29 cellular contexts compared by ENCODE assay signal in genomic region chr19:29326849-29327840, GRCh38.
DNase-seq lines count a peak whose midpoint lies in the region; ATAC-seq, FAIRE-seq and TF ChIP-seq lines count a peak whose summit lies in the region.
"Had no signal": no experiment of that assay in that cellular context is flagged by ENCODE, and none has a peak within 500 bp of the region (broad histone marks: within the 10 kb centered on the region; RNA-seq: fewer than 3 reads in every experiment).

No MANE protein-coding gene starts in this region.

- no peaks in the 10 kb centered on the region for H3K36me3 Mint-ChIP-seq in osteocyte (ENCODE audit: unreplicated experiment)
- peaks cover 0 to 7% of the 10 kb centered on the region in 2 donors for H3K36me3 Mint-ChIP-seq in stimulated activated naive B cell treated with anti-CD40 and anti-IgM and Interleukin-4, amounts not matched to agents 10 μg/mL and 1 μg/mL and 100 μg/mL, for 72 hours
- H3K36me3 Mint-ChIP-seq: brain; CD8-positive, alpha-beta memory T cell had no signal

- no peak for TF ChIP-seq RAD21 in H1 (IDR thresholded peaks at IDR 0.05 in 1 of 2, conservative IDR thresholded peaks at IDR 0.05 in 1 of 2; ENCODE audit: low read depth in 2 of 2, low read length in 2 of 2)

- no peak overlapping the region for H4K8ac ChIP-seq in H1 (ENCODE audit: extremely low read depth, insufficient read depth, low read length)

- H3K4me2 ChIP-seq in H1 (ENCODE audit: insufficient read depth in 1 of 2, low read depth in 2 of 2, low read length in 2 of 2) = no peak overlapping the region

- no peak for FAIRE-seq in H1 (lab: Jason Lieb, UNC)
- FAIRE-seq: endothelial cell of umbilical vein, G401.6 had no signal

- H4K91ac ChIP-seq in H1 (replicated peaks; ENCODE audit: insufficient read length, low read length) = no peak overlapping the region

- no peaks in the 10 kb centered on the region for H3K36me3 ChIP-seq in H1 (ENCODE audit: control insufficient read depth in 2 of 4, insufficient read depth in 4 of 4, low read length in 3 of 4)
- H3K36me3 ChIP-seq: BE2C, gastroesophageal sphincter, right lobe of liver, tibial nerve had no signal

- H3K79me2 ChIP-seq in H1 (ENCODE audit: control insufficient read depth in 1 of 2, insufficient read depth in 2 of 2, low read length in 2 of 2) = no peaks in the 10 kb centered on the region

- ATAC-seq in HG03521 (IDR thresholded peaks at IDR 0.05; ENCODE audit: unreplicated experiment) = no peak
- no peak for ATAC-seq in stimulated activated naive B cell treated with anti-CD40 and anti-IgM and Interleukin-4, amounts not matched to agents 10 μg/mL and 1 μg/mL and 100 μg/mL, for 72 hours (replicated peaks)
- no peak for ATAC-seq in GM21786 (IDR thresholded peaks at IDR 0.05; ENCODE audit: unreplicated experiment)
- ATAC-seq: gastroesophageal sphincter, Panc1, right lobe of liver, T-helper 17 cell had no signal

- H2AFZ ChIP-seq in H1 (ENCODE audit: low read length) = no peak overlapping the region

- TF ChIP-seq CTCF in H1 (IDR thresholded peaks at IDR 0.05; ENCODE audit: control extremely low read depth in 1 of 3, insufficient read depth in 1 of 3, low read depth in 1 of 3, low read length in 3 of 3) = no peak
- no peak for TF ChIP-seq CTCF in osteocyte (IDR thresholded peaks at IDR 0.05)
- no peak for TF ChIP-seq CTCF in GM13977 (IDR thresholded peaks at IDR 0.05; ENCODE audit: extremely low read depth, insufficient read depth, missing control alignments)

- no peaks in the 10 kb centered on the region; a peak in 2 of 7 replicates for H3K27me3 ChIP-seq in H1 (replicated peaks in 1 of 4; ENCODE audit: control insufficient read depth in 3 of 4, extremely low read depth in 1 of 4, insufficient read depth in 3 of 4, low read length in 3 of 4)
- H3K27me3 ChIP-seq: right lobe of liver, tibial nerve had no signal

- TF ChIP-seq EP300 in H1 (IDR thresholded peaks at IDR 0.05; ENCODE audit: borderline replicate concordance in 1 of 2, low read depth in 2 of 2, low read length in 2 of 2) = 0 out of 3 replicates have a peak, but pooled peaks of 1 of the 2 experiments have one; percentile 5

- CTCF ChIA-PET in H1 (lab: Charles Lee; ENCODE audit: partially characterized antibody) = interaction anchor here (0.9 kb wide), 1 partner anchor 42 kb away, joined by 3 read pairs; no protein-coding TSS in a partner anchor

- no peak overlapping the region for H3K18ac ChIP-seq in H1 (ENCODE audit: extremely low read depth, low read length)

- POLR2A ChIA-PET in H1 (lab: Charles Lee; ENCODE audit: partially characterized antibody) = no interaction called here

- no peak overlapping the region for H3K14ac ChIP-seq in H1 (ENCODE audit: insufficient read length)

- no peak overlapping the region for H3K4ac ChIP-seq in H1 (replicated peaks; ENCODE audit: insufficient read length, low read depth, low read length)

- H2BK20ac ChIP-seq in H1 (ENCODE audit: low read length) = no peak overlapping the region

- no peak overlapping the region for H3K4me3 Mint-ChIP-seq in osteocyte (ENCODE audit: unreplicated experiment)
- H3K4me3 Mint-ChIP-seq in stimulated activated naive B cell treated with anti-CD40 and anti-IgM and Interleukin-4, amounts not matched to agents 10 μg/mL and 1 μg/mL and 100 μg/mL, for 72 hours = no peak overlapping the region
- H3K4me3 Mint-ChIP-seq: activated T-helper 17 cell treated with anti-CD3 and anti-CD28 coated beads, Interleukin-2, amount 50 U/mL, for 72 hours; brain; CD8-positive, alpha-beta memory T cell; HFFc6; memory B cell; neural crest cell; T-helper 17 cell had no signal

- H3K56ac ChIP-seq in H1 (replicated peaks; ENCODE audit: insufficient read length, low read depth, low read length) = no peak overlapping the region

- no peak overlapping the region for H3K27ac ChIP-seq in H1 (ENCODE audit: low read depth, low read length)
- H3K27ac ChIP-seq: gastroesophageal sphincter, right lobe of liver, tibial nerve had no signal

- H3K23ac ChIP-seq in H1 (ENCODE audit: insufficient read length) = no peak overlapping the region

- no peaks in the 10 kb centered on the region; a peak in 1 of 7 replicates for H3K4me1 ChIP-seq in H1 (replicated peaks in 1 of 4; ENCODE audit: control insufficient read depth in 3 of 4, insufficient read depth in 4 of 4, low read length in 3 of 4)
- H3K4me1 ChIP-seq: BE2C, gastroesophageal sphincter, right lobe of liver, tibial nerve had no signal

- H4K5ac ChIP-seq in H1 (ENCODE audit: insufficient read length, low read depth, low read length) = no peak overlapping the region

- no peaks in the 10 kb centered on the region for H3K4me1 Mint-ChIP-seq in osteocyte (ENCODE audit: unreplicated experiment)
- no peaks in the 10 kb centered on the region for H3K4me1 Mint-ChIP-seq in stimulated activated naive B cell treated with anti-CD40 and anti-IgM and Interleukin-4, amounts not matched to agents 10 μg/mL and 1 μg/mL and 100 μg/mL, for 72 hours
- H3K4me1 Mint-ChIP-seq: activated T-helper 17 cell treated with anti-CD3 and anti-CD28 coated beads, Interleukin-2, amount 50 U/mL, for 72 hours; CD8-positive, alpha-beta memory T cell; memory B cell; neural crest cell had no signal

- DNase-seq in ELF-1 (ENCODE audit: low read depth, low spot score) = peak; percentile 41
- DNase-seq in NCI-H2171 (lab: John Stamatoyannopoulos, UW) = peak; percentile 81
- DNase-seq in H1 (ENCODE audit: low read depth in 1 of 2, low spot score in 2 of 2) = no peak
- DNase-seq in osteocyte (ENCODE audit: extremely low spot score, unreplicated experiment) = peak; percentile 76
- no peak for DNase-seq in stimulated activated naive B cell treated with anti-CD40 and anti-IgM and Interleukin-4, amounts not matched to agents 10 μg/mL and 1 μg/mL and 100 μg/mL, for 72 hours
- DNase-seq in GM13977 (ENCODE audit: low spot score) = no peak
- DNase-seq: activated CD4-positive, alpha-beta T cell treated with anti-CD3 and anti-CD28 coated beads for 1 hour; activated naive CD4-positive, alpha-beta T cell treated with anti-CD3 and anti-CD28 coated beads, Interleukin-2, amount 50 U/mL, for 16 hours; BE2C; CD8-positive, alpha-beta memory T cell; HFFc6; hippocampal formation; NCI-H1048; NCI-H510A treated with DMSO at 0.1 percent for 48 hours; right lobe of liver; SHP77; stimulated activated CD4-positive, alpha-beta T cell treated with anti-CD3 and anti-CD28 coated beads, Interleukin-4, amount 100 ng/mL, for 24 hours; T-helper 17 cell had no signal

- TF ChIP-seq POLR2A in H1 (IDR thresholded peaks at IDR 0.05; ENCODE audit: control extremely low read depth in 1 of 2, low read depth in 2 of 2, low read length in 2 of 2) = no peak

- H2BK12ac ChIP-seq in H1 (ENCODE audit: low read depth, low read length) = no peak overlapping the region

- H2BK5ac ChIP-seq in H1 (ENCODE audit: low read depth, low read length) = no peak overlapping the region

- no peak overlapping the region for H2BK15ac ChIP-seq in H1 (ENCODE audit: low read length)

- peaks cover 0 to 2% of the 10 kb centered on the region in 2 experiments for H4K20me1 ChIP-seq in H1 (replicated peaks in 1 of 2; ENCODE audit: control insufficient read depth in 1 of 2, insufficient read depth in 2 of 2, low read length in 2 of 2)

- H2BK120ac ChIP-seq in H1 (replicated peaks; ENCODE audit: low read depth, low read length) = no peak overlapping the region

- no peak overlapping the region for H3K9ac ChIP-seq in H1 (replicated peaks in 1 of 4; ENCODE audit: extremely low read depth in 1 of 4, low read depth in 3 of 4, low read length in 3 of 4)

- no peaks in the 10 kb centered on the region; a peak in 1 of 4 replicates for H3K9me3 ChIP-seq in H1 (ENCODE audit: insufficient read depth in 2 of 2, low read depth in 1 of 2, low read length in 1 of 2)
- H3K9me3 ChIP-seq: BE2C, gastroesophageal sphincter, right lobe of liver had no signal

- no peak overlapping the region for H2AK5ac ChIP-seq in H1 (ENCODE audit: low read depth, low read length)

- in situ Hi-C loops in GM13977 (cut with MboI; ENCODE audit: low pct_unique_long_range_greater_than_20kb, low sequenced_read_pairs, unreplicated experiment) = no loop called here

- H3K4me3 ChIP-seq in H1 (ENCODE audit: extremely low read depth in 1 of 4, insufficient read depth in 2 of 4, low read depth in 3 of 4, low read length in 4 of 4) = no peak overlapping the region
- H3K4me3 ChIP-seq: gastroesophageal sphincter, right lobe of liver, tibial nerve had no signal

- no peaks in the 10 kb centered on the region for H3K27me3 Mint-ChIP-seq in osteocyte (ENCODE audit: unreplicated experiment)
- H3K27me3 Mint-ChIP-seq in stimulated activated naive B cell treated with anti-CD40 and anti-IgM and Interleukin-4, amounts not matched to agents 10 μg/mL and 1 μg/mL and 100 μg/mL, for 72 hours = peaks cover 0 to 5% of the 10 kb centered on the region in 2 donors

- no peaks in the 10 kb centered on the region for H3K23me2 ChIP-seq in H1 (ENCODE audit: low read depth, low read length)

- peaks cover 28% of the 10 kb centered on the region for H3K9me3 Mint-ChIP-seq in osteocyte (ENCODE audit: unreplicated experiment)
- H3K9me3 Mint-ChIP-seq in stimulated activated naive B cell treated with anti-CD40 and anti-IgM and Interleukin-4, amounts not matched to agents 10 μg/mL and 1 μg/mL and 100 μg/mL, for 72 hours = peaks cover 17 to 19% of the 10 kb centered on the region in 2 donors

- no peak overlapping the region for H3K27ac Mint-ChIP-seq in osteocyte (ENCODE audit: unreplicated experiment)
- H3K27ac Mint-ChIP-seq in stimulated activated naive B cell treated with anti-CD40 and anti-IgM and Interleukin-4, amounts not matched to agents 10 μg/mL and 1 μg/mL and 100 μg/mL, for 72 hours = no peak overlapping the region
- H3K27ac Mint-ChIP-seq: activated T-helper 17 cell treated with anti-CD3 and anti-CD28 coated beads, Interleukin-2, amount 50 U/mL, for 72 hours; brain; CD8-positive, alpha-beta memory T cell; HFFc6; memory B cell; T-helper 17 cell had no signal

- WGBS in H1 (ENCODE audit: extremely low coverage in 1 of 2, insufficient coverage in 1 of 2, insufficient read length in 1 of 2, insufficient replicate concordance in 2 of 2, low coverage in 1 of 2, low lambda C conversion rate in 2 of 2, missing lambda C conversion rate in 1 of 2), 2 experiments = 70% methylated on average over 14 of the region's 14 CpGs; no CpG with 5 or more reads in 1 of the 2 experiments

- no peaks in the 10 kb centered on the region for H3K79me1 ChIP-seq in H1 (ENCODE audit: low read depth, low read length)

TF ChIP-seq in H1, 55 proteins besides CTCF, POLR2A, EP300 and RAD21:
- TF ChIP-seq KDM1A (IDR thresholded peaks at IDR 0.05; ENCODE audit: borderline replicate concordance, low read length) (no peak), POLR2AphosphoS5 (IDR thresholded peaks at IDR 0.05; ENCODE audit: low read depth, low read length) (no peak; the same call in 1 of the 2 replicates), SIX5 (IDR thresholded peaks at IDR 0.05; ENCODE audit: low read depth, low read length) (no peak), TAF7 (optimal IDR thresholded peaks at IDR 0.05; ENCODE audit: borderline replicate concordance, low read depth, low read length) (no peak), TCF12 (IDR thresholded peaks at IDR 0.05; ENCODE audit: low read depth, low read length) (0 out of 2 replicates have a peak, but pooled peaks have one; percentile 16)
TF ChIP-seq in H1: peak in this region for 1.

Comparison
In these comparisons a context has a peak if more than half of its experiments do, and no peak if none do; other contexts are left out.
1. DNase-seq: peak in ELF-1 (single experiment), NCI-H2171 (single experiment) and osteocyte (single experiment); none in H1 (0 of 2), stimulated activated naive B cell treated with anti-CD40 and anti-IgM and Interleukin-4, amounts not matched to agents 10 μg/mL and 1 μg/mL and 100 μg/mL, for 72 hours (single experiment) and GM13977 (single experiment).